In the genomic region with DNA sequence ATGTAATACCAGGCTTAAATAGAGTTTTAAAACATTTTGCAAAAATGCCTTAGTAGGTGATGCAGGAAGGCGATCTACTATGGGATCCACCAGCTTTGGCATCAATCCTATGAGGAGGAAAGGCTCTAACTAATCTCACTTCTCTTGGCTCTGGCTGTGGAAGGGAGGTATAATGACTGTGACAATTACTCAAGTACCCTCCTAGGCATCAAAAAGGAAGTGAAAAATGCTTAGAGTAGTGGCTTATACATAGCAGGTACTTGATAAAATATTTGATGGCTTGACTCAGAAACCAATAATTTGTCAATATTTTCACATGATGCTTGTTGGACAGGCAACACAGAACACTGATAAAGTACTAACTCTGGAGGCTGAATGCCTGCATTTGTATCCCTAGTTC, we compare ENCODE assay signal across 17 cellular contexts. TPM values are rescaled to one million over a fixed set of nuclear protein-coding genes. Genes with fewer than 3 reads are reported as not detected.
"Had no signal": no experiment of that assay in that cellular context is flagged by ENCODE, and none has a peak within 500 bp of the region (broad histone marks: within the 10 kb centered on the region; RNA-seq: fewer than 3 reads in every experiment).

No MANE protein-coding gene starts in this region.

- H3K9me3 Mint-ChIP-seq: activated T-helper 17 cell treated with anti-CD3 and anti-CD28 coated beads, Interleukin-2, amount 50 U/mL, for 72 hours; central memory CD8-positive, alpha-beta T cell; neural crest cell had no signal

- H3K27me3 Mint-ChIP-seq: activated T-helper 17 cell treated with anti-CD3 and anti-CD28 coated beads, Interleukin-2, amount 50 U/mL, for 72 hours; central memory CD8-positive, alpha-beta T cell had no signal

- DNase-seq: activated CD4-positive, alpha-beta T cell treated with anti-CD3 and anti-CD28 coated beads, Interleukin-2, amount 50 U/mL, for 4 hours; activated CD4-positive, CD25-positive, alpha-beta regulatory T cell treated with anti-CD3 and anti-CD28 coated beads, Interleukin-2, amount 50 U/mL, for 72 hours; activated naive CD4-positive, alpha-beta T cell treated with Interleukin-2 at 50 U/mL for 16 hours; anterior cingulate cortex; brain microvascular endothelial cell; islet precursor cell; right lobe of liver; stimulated activated naive CD8-positive, alpha-beta T cell treated with anti-CD3 and anti-CD28 coated beads, Interleukin-15, Interleukin-2, amounts not matched to agents 100 U/mL and 50 U/mL, for 24 hours; transverse colon had no signal

- H3K27ac Mint-ChIP-seq: activated T-helper 17 cell treated with anti-CD3 and anti-CD28 coated beads, Interleukin-2, amount 50 U/mL, for 72 hours had no signal

- ATAC-seq: activated T-helper 17 cell treated with anti-CD3 and anti-CD28 coated beads, Interleukin-2, amount 50 U/mL, for 72 hours; esophagus mucosa; right lobe of liver; stimulated activated naive CD8-positive, alpha-beta T cell treated with anti-CD3 and anti-CD28 coated beads, Interleukin-15, Interleukin-2, amounts not matched to agents 100 U/mL and 50 U/mL, for 24 hours had no signal

- H3K4me3 Mint-ChIP-seq: activated T-helper 17 cell treated with anti-CD3 and anti-CD28 coated beads, Interleukin-2, amount 50 U/mL, for 72 hours; central memory CD8-positive, alpha-beta T cell; neural crest cell had no signal

- H3K4me1 Mint-ChIP-seq: activated T-helper 17 cell treated with anti-CD3 and anti-CD28 coated beads, Interleukin-2, amount 50 U/mL, for 72 hours; central memory CD8-positive, alpha-beta T cell; neural crest cell had no signal

RNA-seq across cellular contexts. Expression of gene SERPINI2, which starts 34.1 kb away (rescaled TPM):
- total RNA-seq: activated T-helper 17 cell treated with anti-CD3 and anti-CD28 coated beads, Interleukin-2, amount 50 U/mL, for 72 hours; esophagus mucosa; osteoblast; pulmonary artery endothelial cell; right lobe of liver; smooth muscle cell; transverse colon; vagina had no signal
